In genomic region chr9:83955985-83956287, GRCh38 we compare ENCODE assay signal across 8 cellular contexts. TPM values are rescaled to one million over a fixed set of nuclear protein-coding genes. Genes with fewer than 3 reads are reported as not detected.
DNase-seq lines count a peak whose midpoint lies in the region; ATAC-seq and TF ChIP-seq lines count a peak whose summit lies in the region.

No MANE protein-coding gene starts in this region.

- in situ Hi-C loops in IMR-90 (cut with MboI; ENCODE audit: low sequenced_read_pairs) = no loop called here

- H3K27ac Mint-ChIP-seq in activated T-helper 2 cell treated with anti-CD3 and anti-CD28 coated beads, Interferon-gamma antibody, Interleukin-2, Interleukin-4, amounts not matched to agents 10 μg/mL and 5 μg/mL and 100 μg/mL, durations not matched to agents 14 hours and 24 hours and 36 hours = peak overlapping the region; percentile 98

- no peaks in the 10 kb centered on the region for H3K27me3 Mint-ChIP-seq in activated T-helper 2 cell treated with anti-CD3 and anti-CD28 coated beads, Interferon-gamma antibody, Interleukin-2, Interleukin-4, amounts not matched to agents 10 μg/mL and 5 μg/mL and 100 μg/mL, durations not matched to agents 14 hours and 24 hours and 36 hours (ENCODE audit: low read depth)

- no peaks in the 10 kb centered on the region for H4K20me1 ChIP-seq in IMR-90 (ENCODE audit: insufficient read depth, low read length)

- H3K14ac ChIP-seq in IMR-90 (replicated peaks; ENCODE audit: low read depth, low read length) = peak overlapping the region; percentile 92; the same call in 1 of the 2 replicates

- peak overlapping the region; percentile 99 to 100 for H4K8ac ChIP-seq in IMR-90 (ENCODE audit: low read depth in 2 of 2, low read length in 2 of 2)

- H3K27me3 ChIP-seq in IMR-90 (ENCODE audit: control insufficient read depth, insufficient read depth, low read length) (no peaks in the 10 kb centered on the region), kidney epithelial cell (ENCODE audit: control insufficient read depth, insufficient read depth, low read length) (no peaks in the 10 kb centered on the region), thoracic aorta (replicated peaks; ENCODE audit: insufficient read depth) (no peaks in the 10 kb centered on the region)

- CTCF ChIA-PET in IMR-90 (lab: Yijun Ruan, JAX) = interaction anchor here (1.4 kb wide), 1 partner anchor 306 kb away, joined by 3 read pairs; no protein-coding TSS in a partner anchor

- no peak overlapping the region for H2BK15ac ChIP-seq in IMR-90 (ENCODE audit: low read depth, low read length)

- peaks cover 10% of the 10 kb centered on the region for H3K4me1 Mint-ChIP-seq in activated T-helper 2 cell treated with anti-CD3 and anti-CD28 coated beads, Interferon-gamma antibody, Interleukin-2, Interleukin-4, amounts not matched to agents 10 μg/mL and 5 μg/mL and 100 μg/mL, durations not matched to agents 14 hours and 24 hours and 36 hours (ENCODE audit: low read depth)

- POLR2A ChIA-PET in IMR-90 (lab: Charles Lee; ENCODE audit: unreplicated experiment) = no interaction called here

- H3K27ac ChIP-seq in IMR-90 (ENCODE audit: insufficient read depth, low read length) (no peak overlapping the region; the same call in 1 of the 2 replicates), thoracic aorta (peak overlapping the region; percentile 86 to 89)

- peak overlapping the region; percentile 91 for H4K91ac ChIP-seq in IMR-90 (ENCODE audit: insufficient read depth, low read depth, low read length)

- peak overlapping the region; percentile 99 for H3K4me3 Mint-ChIP-seq in activated T-helper 2 cell treated with anti-CD3 and anti-CD28 coated beads, Interferon-gamma antibody, Interleukin-2, Interleukin-4, amounts not matched to agents 10 μg/mL and 5 μg/mL and 100 μg/mL, durations not matched to agents 14 hours and 24 hours and 36 hours (ENCODE audit: low read depth)

- H3K36me3 ChIP-seq in IMR-90 (ENCODE audit: control insufficient read depth, insufficient read depth, low read length) (no peaks in the 10 kb centered on the region), kidney epithelial cell (ENCODE audit: control insufficient read depth, insufficient read depth, low read length) (no peaks in the 10 kb centered on the region), thoracic aorta (peaks cover 6% of the 10 kb centered on the region)

- H3K9me3 ChIP-seq in IMR-90 (ENCODE audit: control insufficient read depth, insufficient read depth, low read length) (0 out of 2 replicates have a peak, but pooled peaks cover 2% of the 10 kb centered on the region), thoracic aorta (no peaks in the 10 kb centered on the region)

- intact Hi-C loops in IMR-90 (cut with micrococcal nuclease) = loop anchor here (5.0 kb wide), 1 partner anchor 361 kb away; no protein-coding TSS in a partner anchor
- intact Hi-C loops in activated T-helper 2 cell treated with anti-CD3 and anti-CD28 coated beads, Interferon-gamma antibody, Interleukin-2, Interleukin-4, amounts not matched to agents 10 μg/mL and 5 μg/mL and 100 μg/mL, durations not matched to agents 14 hours and 24 hours and 36 hours (cut with micrococcal nuclease) = loop anchor here (1.0 to 2.0 kb wide), 3 partner anchors 10 to 35 kb away; partner anchors contain the start of genes HNRNPK, KIF27 and RMI1

- TF ChIP-seq CTCF in IMR-90 (conservative IDR thresholded peaks at IDR 0.05; ENCODE audit: low read depth, low read length) (no peak), kidney epithelial cell (IDR thresholded peaks at IDR 0.05; ENCODE audit: insufficient read depth, low read length, poor library complexity, severe bottlenecking) (no peak), thoracic aorta (IDR thresholded peaks at IDR 0.05) (no peak)

- H2BK20ac ChIP-seq in IMR-90 (ENCODE audit: low read depth, low read length) = no peak overlapping the region

- H3K36me3 Mint-ChIP-seq in activated T-helper 2 cell treated with anti-CD3 and anti-CD28 coated beads, Interferon-gamma antibody, Interleukin-2, Interleukin-4, amounts not matched to agents 10 μg/mL and 5 μg/mL and 100 μg/mL, durations not matched to agents 14 hours and 24 hours and 36 hours (ENCODE audit: low read depth) = peaks cover 13% of the 10 kb centered on the region

- 0 out of 2 replicates have a peak, but pooled peaks cover 3% of the 10 kb centered on the region for H3K9me1 ChIP-seq in IMR-90 (ENCODE audit: insufficient read depth, low read length)

- DNase-seq in IMR-90 = no peak
- peak; percentile 35 for DNase-seq in activated T-helper 2 cell treated with anti-CD3 and anti-CD28 coated beads, Interferon-gamma antibody, Interleukin-2, Interleukin-4, amounts not matched to agents 10 μg/mL and 5 μg/mL and 100 μg/mL, durations not matched to agents 14 hours and 24 hours and 36 hours (ENCODE audit: low spot score)
- DNase-seq in kidney epithelial cell (ENCODE audit: low read depth) = no peak
- DNase-seq in thoracic aorta (ENCODE audit: low spot score) = peak; percentile 3
- DNase-seq in activated gamma-delta T cell (lab: John Stamatoyannopoulos, UW) = no peak
- no peak for DNase-seq in hypothalamus (lab: John Stamatoyannopoulos, UW)

- no peak overlapping the region for H3K56ac ChIP-seq in IMR-90 (ENCODE audit: extremely low read depth, insufficient read depth, low read length)

- no peak for TF ChIP-seq POLR2A in IMR-90 (IDR thresholded peaks at IDR 0.05; ENCODE audit: low read depth, low read length)

- dilution Hi-C loops in IMR-90 (cut with HindIII; ENCODE audit: low sequenced_read_pairs, unreplicated experiment) = no loop called here

- peak overlapping the region; percentile 98 for H4K5ac ChIP-seq in IMR-90 (ENCODE audit: low read depth, low read length)

- H3K9ac ChIP-seq in IMR-90 (ENCODE audit: low read depth, low read length) = peak overlapping the region; percentile 82

- H2AK5ac ChIP-seq in IMR-90 (ENCODE audit: low read depth, low read length) = peak overlapping the region; percentile 47; the same call in 1 of the 2 replicates

- TF ChIP-seq RAD21 in IMR-90 (IDR thresholded peaks at IDR 0.05; ENCODE audit: low read length) = no peak

- H3K4me2 ChIP-seq in IMR-90 (ENCODE audit: low read depth, low read length) = peak overlapping the region; percentile 88

- no peaks in the 10 kb centered on the region for H3K9me3 Mint-ChIP-seq in activated T-helper 2 cell treated with anti-CD3 and anti-CD28 coated beads, Interferon-gamma antibody, Interleukin-2, Interleukin-4, amounts not matched to agents 10 μg/mL and 5 μg/mL and 100 μg/mL, durations not matched to agents 14 hours and 24 hours and 36 hours

- H3K4me3 ChIP-seq in GM08714 (ENCODE audit: low read length) = peak overlapping the region; percentile 63; the same call in 1 of the 2 replicates
- peak overlapping the region; percentile 58 for H3K4me3 ChIP-seq in IMR-90 (ENCODE audit: insufficient read depth, low read depth, low read length)
- H3K4me3 ChIP-seq in kidney epithelial cell (ENCODE audit: low read depth, low read length) = peak overlapping the region; percentile 41
- peak overlapping the region; percentile 91 for H3K4me3 ChIP-seq in thoracic aorta

- BruUV-seq in IMR-90 (replicated peaks; lab: Mats Ljungman, UMichigan) = no TSS peak

- H2AK9ac ChIP-seq in IMR-90 (replicated peaks; ENCODE audit: low read depth, low read length, poor library complexity) = peak overlapping the region; percentile 6

- 47% methylated on average over 11 of the region's 13 CpGs; no CpG with 5 or more reads in 1 of the 2 experiments for WGBS in IMR-90 (ENCODE audit: extremely low coverage in 2 of 2, insufficient read length in 1 of 2), 2 experiments

- peak overlapping the region; percentile 97 for H3K4ac ChIP-seq in IMR-90 (ENCODE audit: low read depth, low read length)

- ATAC-seq in IMR-90 (ENCODE audit: low read depth) (no peak), thoracic aorta (ENCODE audit: insufficient number of reproducible peaks, low FRiP score, low read depth) (no peak), GM18517 (IDR thresholded peaks at IDR 0.05; ENCODE audit: unreplicated experiment) (no peak)

- H2BK5ac ChIP-seq in IMR-90 (ENCODE audit: low read depth, low read length, poor library complexity, severe bottlenecking) = no peak overlapping the region

- peak overlapping the region; percentile 39; the same call in 1 of the 2 replicates for H3K18ac ChIP-seq in IMR-90 (ENCODE audit: low read depth, low read length)

- H3K23ac ChIP-seq in IMR-90 (ENCODE audit: low read depth, low read length) = peak overlapping the region; percentile 78; the same call in 1 of the 2 replicates

- peaks cover 5% of the 10 kb centered on the region for H3K4me1 ChIP-seq in IMR-90 (ENCODE audit: control insufficient read depth, insufficient read depth, low read length)
- H3K4me1 ChIP-seq in thoracic aorta (ENCODE audit: control insufficient read depth in 1 of 2, low read depth in 2 of 2) = peaks cover 3 to 22% of the 10 kb centered on the region in 2 donors

- H2AFZ ChIP-seq in IMR-90 (replicated peaks; ENCODE audit: low read length, poor library complexity) = peak overlapping the region; percentile 98

- H2BK120ac ChIP-seq in IMR-90 (ENCODE audit: low read depth, low read length) = peak overlapping the region; percentile 78

- peaks cover 0 to 15% of the 10 kb centered on the region in 2 experiments; a peak in 1 of 4 replicates for H3K79me1 ChIP-seq in IMR-90 (ENCODE audit: low read depth in 1 of 2, low read length in 2 of 2)

RNA-seq across cellular contexts. Expression of gene HNRNPK, which starts 24.1 kb away (rescaled TPM):
- 422 and 601 TPM in 2 replicates for total RNA-seq in IMR-90 (2012; rRNA removed)
- polyA plus RNA-seq in IMR-90 (2012; rRNA removed) = 419 and 458 TPM in 2 replicates
- polyA plus RNA-seq in IMR-90 (2012; cell fraction: cytosol; rRNA removed) = 149 and 205 TPM in 2 replicates
- polyA plus RNA-seq in IMR-90 (2012; cell fraction: nucleus; rRNA removed; ENCODE audit: low replicate concordance) = 124 and 330 TPM in 2 replicates
- 855 and 856 TPM in 2 replicates for total RNA-seq in activated T-helper 2 cell treated with anti-CD3 and anti-CD28 coated beads, Interferon-gamma antibody, Interleukin-2, Interleukin-4, amounts not matched to agents 10 μg/mL and 5 μg/mL and 100 μg/mL, durations not matched to agents 14 hours and 24 hours and 36 hours
- 662 and 691 TPM in 2 replicates for total RNA-seq in kidney epithelial cell
- 100 to 1,000 TPM; 326 to 392 TPM for total RNA-seq in thoracic aorta

RNA-seq across cellular contexts. Expression of gene RMI1, which starts 24.7 kb away (rescaled TPM):
- total RNA-seq in IMR-90 (2012; rRNA removed) = 6.8 and 12.8 TPM in 2 replicates
- 2.7 and 4.4 TPM in 2 replicates for polyA plus RNA-seq in IMR-90 (2012; rRNA removed)
- 0.38 and 0.65 TPM in 2 replicates for polyA plus RNA-seq in IMR-90 (2012; cell fraction: cytosol; rRNA removed)
- polyA plus RNA-seq in IMR-90 (2012; cell fraction: nucleus; rRNA removed; ENCODE audit: low replicate concordance) = 0.11 and 1.7 TPM in 2 replicates
- 26.1 and 27.3 TPM in 2 replicates for total RNA-seq in activated T-helper 2 cell treated with anti-CD3 and anti-CD28 coated beads, Interferon-gamma antibody, Interleukin-2, Interleukin-4, amounts not matched to agents 10 μg/mL and 5 μg/mL and 100 μg/mL, durations not matched to agents 14 hours and 24 hours and 36 hours
- 4.5 and 6.7 TPM in 2 replicates for total RNA-seq in kidney epithelial cell
- 1 to 10 TPM in 1 of 2 donors, under 1 TPM in 1; 0.95 to 1.6 TPM for total RNA-seq in thoracic aorta

RNA-seq across cellular contexts. Expression of gene KIF27, which starts 34.7 kb away (rescaled TPM):
- total RNA-seq in IMR-90 (2012; rRNA removed) (1.6 and 2.2 TPM in 2 replicates), kidney epithelial cell (3.5 and 4.6 TPM in 2 replicates), thoracic aorta (1 to 10 TPM; 2.3 to 4.3 TPM)
- 0.32 and 0.60 TPM in 2 replicates for polyA plus RNA-seq in IMR-90 (2012; rRNA removed)
- 0.03 and 0.05 TPM in 2 replicates for polyA plus RNA-seq in IMR-90 (2012; cell fraction: cytosol; rRNA removed)
- 0.11 and 0.76 TPM in 2 replicates for polyA plus RNA-seq in IMR-90 (2012; cell fraction: nucleus; rRNA removed; ENCODE audit: low replicate concordance)
- total RNA-seq in activated T-helper 2 cell treated with anti-CD3 and anti-CD28 coated beads, Interferon-gamma antibody, Interleukin-2, Interleukin-4, amounts not matched to agents 10 μg/mL and 5 μg/mL and 100 μg/mL, durations not matched to agents 14 hours and 24 hours and 36 hours = 2.3 and 2.7 TPM in 2 replicates

Comparison
In these comparisons a context has a peak if more than half of its experiments do, and no peak if none do; other contexts are left out.
1. H3K4me3 ChIP-seq: peak in every context shown above with its lines; median percentile 91 in thoracic aorta; 63 in GM08714; 58 in IMR-90; 41 in kidney epithelial cell.
2. DNase-seq: peak in activated T-helper 2 cell treated with anti-CD3 and anti-CD28 coated beads, Interferon-gamma antibody, Interleukin-2, Interleukin-4, amounts not matched to agents 10 μg/mL and 5 μg/mL and 100 μg/mL, durations not matched to agents 14 hours and 24 hours and 36 hours (single experiment) and thoracic aorta (single experiment); none in IMR-90 (single experiment), kidney epithelial cell (single experiment), activated gamma-delta T cell (single experiment) and hypothalamus (0 of 51).